ENCODE assay signal across 20 cellular contexts in genomic region chr2:453132-453531, GRCh38.
"Had no signal": no experiment of that assay in that cellular context is flagged by ENCODE, and none has a peak within 500 bp of the region (broad histone marks: within the 10 kb centered on the region; RNA-seq: fewer than 3 reads in every experiment).

No MANE protein-coding gene starts in this region.

- H3K4me3 Mint-ChIP-seq: activated CD4-positive, alpha-beta memory T cell treated with anti-CD3 and anti-CD28 coated beads, Interleukin-2, amount 10 ng/mL, durations not matched to agents 7 days and 5 days; dendritic cell treated with granulocyte-macrophage colony-stimulating factor and Interleukin-4, amounts not matched to agents 40 ng/mL and 50 ng/mL, for 4 days; effector memory CD8-positive, alpha-beta T cell; memory B cell; WTC11 had no signal

- H3K27me3 Mint-ChIP-seq: dendritic cell treated with granulocyte-macrophage colony-stimulating factor and Interleukin-4, amounts not matched to agents 40 ng/mL and 50 ng/mL, for 4 days; memory B cell had no signal

- H3K9me3 Mint-ChIP-seq: activated CD4-positive, alpha-beta memory T cell treated with anti-CD3 and anti-CD28 coated beads, Interleukin-2, amount 10 ng/mL, durations not matched to agents 7 days and 5 days; dendritic cell treated with granulocyte-macrophage colony-stimulating factor and Interleukin-4, amounts not matched to agents 40 ng/mL and 50 ng/mL, for 4 days; effector memory CD8-positive, alpha-beta T cell; naive thymus-derived CD8-positive, alpha-beta T cell; WTC11 had no signal

- H3K36me3 Mint-ChIP-seq: naive thymus-derived CD8-positive, alpha-beta T cell; WTC11 had no signal

- H3K27ac Mint-ChIP-seq: activated CD4-positive, alpha-beta memory T cell treated with anti-CD3 and anti-CD28 coated beads, Interleukin-2, amount 10 ng/mL, durations not matched to agents 7 days and 5 days; dendritic cell treated with granulocyte-macrophage colony-stimulating factor and Interleukin-4, amounts not matched to agents 40 ng/mL and 50 ng/mL, for 4 days; effector memory CD8-positive, alpha-beta T cell; memory B cell; WTC11 had no signal

- DNase-seq: activated CD4-positive, alpha-beta memory T cell treated with anti-CD3 and anti-CD28 coated beads, Interleukin-2, amount 10 ng/mL, durations not matched to agents 7 days and 5 days; activated CD4-positive, alpha-beta T cell treated with anti-CD3 and anti-CD28 coated beads for 4 hours; activated CD8-positive, alpha-beta memory T cell treated with anti-CD3 and anti-CD28 coated beads, Interleukin-2, amount 50 U/mL, for 4 hours; effector memory CD8-positive, alpha-beta T cell; heart right ventricle; left ventricle myocardium superior; naive thymus-derived CD8-positive, alpha-beta T cell; posterior cingulate gyrus; stimulated activated CD4-positive, alpha-beta T cell treated with anti-CD3 and anti-CD28 coated beads, Interleukin-4, amount 100 ng/mL, for 24 hours; stomach; T-helper 2 cell; testis; upper lobe of left lung had no signal

- ATAC-seq: effector memory CD8-positive, alpha-beta T cell; heart right ventricle; left ventricle myocardium superior; naive thymus-derived CD8-positive, alpha-beta T cell; WTC11 had no signal

- FAIRE-seq: bronchial epithelial cell, frontal cortex, islet of Langerhans, TTC549 had no signal
